11 cellular contexts compared by ENCODE assay signal in the genomic region with DNA sequence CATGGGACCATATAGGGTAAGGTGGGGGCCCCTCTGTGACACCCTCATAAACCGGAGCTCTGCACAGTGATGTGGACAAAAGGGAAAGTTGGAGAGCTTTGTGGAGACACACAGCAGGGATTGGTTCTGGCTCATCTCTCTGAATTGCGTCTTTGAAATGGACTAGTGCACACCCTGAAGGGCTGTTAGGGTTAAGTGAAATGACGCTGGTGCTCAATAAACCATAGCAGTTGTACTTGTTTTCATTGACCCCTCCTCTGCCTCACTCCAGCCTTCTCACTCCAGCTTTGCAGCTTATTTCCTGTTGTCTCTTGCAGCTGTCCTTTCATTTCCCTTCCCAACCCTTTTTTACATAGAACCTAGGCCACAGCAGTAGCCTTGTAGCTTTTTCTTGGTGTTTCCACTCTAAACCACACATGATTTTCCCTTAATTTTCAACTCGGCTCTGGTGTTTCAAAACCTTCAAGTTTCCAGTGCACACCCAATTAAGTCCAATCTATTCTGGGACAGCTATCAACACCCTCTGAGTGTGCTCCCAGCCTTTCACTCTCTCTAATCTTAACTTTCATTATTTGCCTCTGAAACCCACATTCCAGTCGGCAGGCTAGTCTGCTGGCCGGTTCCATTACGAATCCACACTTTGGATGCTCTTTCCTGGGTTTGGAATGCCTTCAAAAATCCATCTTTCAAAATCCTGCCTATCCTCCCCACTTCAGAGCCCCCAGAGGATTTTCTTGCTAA. TPM values are rescaled to one million over a fixed set of nuclear protein-coding genes. Genes with fewer than 3 reads are reported as not detected.
DNase-seq lines count a peak whose midpoint lies in the region; ATAC-seq and TF ChIP-seq lines count a peak whose summit lies in the region.
"Had no signal": no experiment of that assay in that cellular context is flagged by ENCODE, and none has a peak within 500 bp of the region (broad histone marks: within the 10 kb centered on the region; RNA-seq: fewer than 3 reads in every experiment).

No MANE protein-coding gene starts in this region.

- peaks cover 12% of the 10 kb centered on the region for H3K36me3 Mint-ChIP-seq in neural crest cell (ENCODE audit: low read depth)

- TF ChIP-seq CTCF in brain microvascular endothelial cell (IDR thresholded peaks at IDR 0.05; ENCODE audit: low read depth, low read length, missing control alignments) (no peak), neural crest cell (conservative IDR thresholded peaks at IDR 0.05) (no peak)

- peak overlapping the region; percentile 4 for H3K27ac ChIP-seq in brain microvascular endothelial cell

- DNase-seq in brain microvascular endothelial cell (peak; percentile 33), neural crest cell (ENCODE audit: low read depth, low spot score) (no peak), NCI-H1930 (lab: John Stamatoyannopoulos, UW) (no peak), mesenteric fat pad (ENCODE audit: low spot score) (no peak)
- DNase-seq: SK-N-SH; stimulated activated CD4-positive, alpha-beta T cell treated with anti-CD3 and anti-CD28 coated beads, Interleukin-4, amount 100 ng/mL, for 24 hours had no signal

- peaks cover 2% of the 10 kb centered on the region for H3K36me3 ChIP-seq in brain microvascular endothelial cell (replicated peaks)

- H3K9me3 Mint-ChIP-seq in neural crest cell = no peaks in the 10 kb centered on the region

- in situ Hi-C loops in brain microvascular endothelial cell (cut with HindIII; ENCODE audit: low pct_ligation_motif_present, low sequenced_read_pairs) = no loop called here

- ATAC-seq in GM18498 (IDR thresholded peaks at IDR 0.05; ENCODE audit: unreplicated experiment) (peak; percentile 39), HG03196 (IDR thresholded peaks at IDR 0.05; ENCODE audit: unreplicated experiment) (peak; percentile 42), GM18520 (IDR thresholded peaks at IDR 0.05; ENCODE audit: unreplicated experiment) (no peak), HG02970 (IDR thresholded peaks at IDR 0.05; ENCODE audit: low FRiP score, unreplicated experiment) (no peak)

- H3K4me3 ChIP-seq in brain microvascular endothelial cell (ENCODE audit: low read depth, low read length) = no peak overlapping the region

- H3K27ac Mint-ChIP-seq in neural crest cell (ENCODE audit: unreplicated experiment) = peak overlapping the region; percentile 30

- H3K27me3 Mint-ChIP-seq in neural crest cell (ENCODE audit: low read depth) = peaks cover 7% of the 10 kb centered on the region

- peaks cover 49% of the 10 kb centered on the region for H3K4me1 Mint-ChIP-seq in neural crest cell

- H3K4me3 Mint-ChIP-seq in neural crest cell = peak overlapping the region; percentile 73

- no peaks in the 10 kb centered on the region for H3K27me3 ChIP-seq in brain microvascular endothelial cell (replicated peaks)

RNA-seq across cellular contexts. Expression of a gene that starts 6.4 kb away (rescaled TPM):
- 21.5 and 22.5 TPM in 2 replicates for total RNA-seq in neural crest cell
- total RNA-seq in mesenteric fat pad = 3.6 TPM

RNA-seq across cellular contexts. Expression of a gene that starts 40.4 kb away (rescaled TPM):
- total RNA-seq in neural crest cell (not detected in 2 replicates), mesenteric fat pad (not detected)
- total RNA-seq: H4 had no signal

RNA-seq across cellular contexts. Expression of a gene that starts 58.1 kb away (rescaled TPM):
- total RNA-seq in neural crest cell (not detected in 2 replicates), mesenteric fat pad (not detected)

Comparison
In these comparisons a context has a peak if more than half of its experiments do, and no peak if none do; other contexts are left out.
1. ATAC-seq: peak in GM18498 (single experiment) and HG03196 (single experiment); none in GM18520 (single experiment) and HG02970 (single experiment).